8 cellular contexts compared by ENCODE assay signal in genomic region chr9:112711050-112711689, GRCh38. TPM values are rescaled to one million over a fixed set of nuclear protein-coding genes. Genes with fewer than 3 reads are reported as not detected.
DNase-seq lines count a peak whose midpoint lies in the region; ATAC-seq and TF ChIP-seq lines count a peak whose summit lies in the region.

No MANE protein-coding gene starts in this region.

- DNase-seq in AG08395 (ENCODE audit: low spot score), result peak; percentile 44
- DNase-seq in WERI-Rb-1, result no peak
- DNase-seq in iPS-NIHi7 (ENCODE audit: extremely low spot score), result peak; percentile 22
- DNase-seq in occipital lobe (lab: John Stamatoyannopoulos, UW), result no peak
- DNase-seq in activated CD8-positive, alpha-beta memory T cell treated with anti-CD3 and anti-CD28 coated beads for 24 hours, result no peak

- H3K4me1 ChIP-seq in HEK293 (ENCODE audit: control insufficient read depth, insufficient read depth, low read length), result no peaks in the 10 kb centered on the region

- no peaks in the 10 kb centered on the region for H3K27me3 ChIP-seq in WERI-Rb-1 (ENCODE audit: insufficient read depth, low read depth, severe bottlenecking)

- no peak for ATAC-seq in GM21447 (IDR thresholded peaks at IDR 0.05; ENCODE audit: unreplicated experiment)
- no peak for ATAC-seq in HG02938 (IDR thresholded peaks at IDR 0.05; ENCODE audit: unreplicated experiment)

- POLR2A ChIA-PET in HEK293 (lab: Yijun Ruan, JAX), result interaction anchor here (1.2 kb wide), 1 partner anchor 332 kb away, joined by 4 read pairs; the partner anchor contains the start of gene HSDL2

- CTCF ChIA-PET in HEK293 (lab: Yijun Ruan, JAX), result interaction anchor here (0.6 to 1.0 kb wide), 8 partner anchors 29 to 341 kb away, joined by 3 to 5 read pairs (median 3); no protein-coding TSS in a partner anchor

- H3K36me3 ChIP-seq in HEK293 (ENCODE audit: control insufficient read depth in 2 of 2, insufficient read depth in 1 of 2, low read length in 2 of 2) (peaks cover 0 to 15% of the 10 kb centered on the region in 2 experiments; a peak in 2 of 3 replicates), WERI-Rb-1 (peaks cover 22% of the 10 kb centered on the region)

- TF ChIP-seq CTCF in HEK293 (tag by site-specific recombination; IDR thresholded peaks at IDR 0.05) (no peak), WERI-Rb-1 (IDR thresholded peaks at IDR 0.05; ENCODE audit: low read depth, low read length) (peak; percentile 57)

- H3K9me3 ChIP-seq in HEK293 (ENCODE audit: control insufficient read depth, insufficient read depth, low read depth, low read length) (no peaks in the 10 kb centered on the region), WERI-Rb-1 (ENCODE audit: severe bottlenecking) (no peaks in the 10 kb centered on the region)

- H3K4me3 ChIP-seq in HEK293 (ENCODE audit: low read depth, low read length) (no peak overlapping the region), WERI-Rb-1 (ENCODE audit: low read depth, low read length) (no peak overlapping the region)

- H3K27ac ChIP-seq in HEK293 (ENCODE audit: extremely low read depth, low read depth, low read length) (no peak overlapping the region), WERI-Rb-1 (no peak overlapping the region)

TF ChIP-seq in HEK293, 187 proteins besides CTCF, POLR2A, EP300 and RAD21:
- peak; percentile 40 for TF ChIP-seq ZNF654 (tag by site-specific recombination; IDR thresholded peaks at IDR 0.05; ENCODE audit: low read depth)
- TF ChIP-seq EGR2 (tag by site-specific recombination; IDR thresholded peaks at IDR 0.05; ENCODE audit: low read depth), result no peak

RNA-seq across cellular contexts. Expression of gene INIP, which starts 6.7 kb away (rescaled TPM):
- 27.3 TPM for total RNA-seq in occipital lobe

RNA-seq across cellular contexts. Expression of gene SNX30, which starts 39.4 kb away (rescaled TPM):
- 25.0 TPM for total RNA-seq in occipital lobe

Comparison
In these comparisons a context has a peak if more than half of its experiments do, and no peak if none do; other contexts are left out.
1. DNase-seq: peak in AG08395 (single experiment) and iPS-NIHi7 (single experiment); none in WERI-Rb-1 (single experiment), occipital lobe (single experiment) and activated CD8-positive, alpha-beta memory T cell treated with anti-CD3 and anti-CD28 coated beads for 24 hours (single experiment).